10 cellular contexts compared by ENCODE assay signal in genomic region chr5:139108056-139108811, GRCh38.
DNase-seq lines count a peak whose midpoint lies in the region; ATAC-seq and TF ChIP-seq lines count a peak whose summit lies in the region.
"Had no signal": no experiment of that assay in that cellular context is flagged by ENCODE, and none has a peak within 500 bp of the region (broad histone marks: within the 10 kb centered on the region; RNA-seq: fewer than 3 reads in every experiment).

No MANE protein-coding gene starts in this region.

- H4K20me1 ChIP-seq in neural cell (ENCODE audit: insufficient read depth): no peaks in the 10 kb centered on the region

- no peak overlapping the region for H3K4me3 Mint-ChIP-seq in activated naive CD8-positive, alpha-beta T cell treated with anti-CD3 and anti-CD28 coated beads for 36 hours
- H3K4me3 Mint-ChIP-seq: dendritic cell treated with granulocyte-macrophage colony-stimulating factor and Interleukin-4, amounts not matched to agents 40 ng/mL and 50 ng/mL, for 4 days; T-helper 2 cell treated with Interferon-gamma antibody and Interleukin-4, amounts not matched to agents 5 μg/mL and 100 μg/mL, for 36 hours had no signal

- DNase-seq in COR-L47 (lab: John Stamatoyannopoulos, UW) (peak; percentile 80), NCI-H146 (lab: John Stamatoyannopoulos, UW) (peak; percentile 60), brain microvascular endothelial cell (peak; percentile 21)
- DNase-seq in activated naive CD8-positive, alpha-beta T cell treated with anti-CD3 and anti-CD28 coated beads for 36 hours: no peak

- peaks cover under 1% of the 10 kb centered on the region for H3K9me3 Mint-ChIP-seq in activated naive CD8-positive, alpha-beta T cell treated with anti-CD3 and anti-CD28 coated beads for 36 hours
- H3K9me3 Mint-ChIP-seq: dendritic cell treated with granulocyte-macrophage colony-stimulating factor and Interleukin-4, amounts not matched to agents 40 ng/mL and 50 ng/mL, for 4 days; T-helper 2 cell treated with Interferon-gamma antibody and Interleukin-4, amounts not matched to agents 5 μg/mL and 100 μg/mL, for 36 hours had no signal

- ATAC-seq in GM21515 (IDR thresholded peaks at IDR 0.05; ENCODE audit: unreplicated experiment) (no peak), GM19324 (IDR thresholded peaks at IDR 0.05; ENCODE audit: low FRiP score, unreplicated experiment) (no peak), GM21529 (IDR thresholded peaks at IDR 0.05; ENCODE audit: unreplicated experiment) (no peak)

- peak overlapping the region; percentile 16 for H3K4me2 ChIP-seq in neural cell (ENCODE audit: low read length)

- no peak overlapping the region for H3K4me3 ChIP-seq in brain microvascular endothelial cell (ENCODE audit: low read depth, low read length)
- no peak overlapping the region for H3K4me3 ChIP-seq in neural cell (ENCODE audit: low read length)

- no peaks in the 10 kb centered on the region for H3K27me3 ChIP-seq in brain microvascular endothelial cell (replicated peaks)
- no peaks in the 10 kb centered on the region for H3K27me3 ChIP-seq in neural cell (ENCODE audit: insufficient read depth, low read depth, low read length)

- in situ Hi-C loops in brain microvascular endothelial cell (cut with HindIII; ENCODE audit: low pct_ligation_motif_present, low sequenced_read_pairs): no loop called here

- H3K27me3 Mint-ChIP-seq in activated naive CD8-positive, alpha-beta T cell treated with anti-CD3 and anti-CD28 coated beads for 36 hours: no peaks in the 10 kb centered on the region
- H3K27me3 Mint-ChIP-seq: dendritic cell treated with granulocyte-macrophage colony-stimulating factor and Interleukin-4, amounts not matched to agents 40 ng/mL and 50 ng/mL, for 4 days had no signal

- no peak overlapping the region for H3K27ac Mint-ChIP-seq in activated naive CD8-positive, alpha-beta T cell treated with anti-CD3 and anti-CD28 coated beads for 36 hours
- H3K27ac Mint-ChIP-seq: dendritic cell treated with granulocyte-macrophage colony-stimulating factor and Interleukin-4, amounts not matched to agents 40 ng/mL and 50 ng/mL, for 4 days; T-helper 2 cell treated with Interferon-gamma antibody and Interleukin-4, amounts not matched to agents 5 μg/mL and 100 μg/mL, for 36 hours had no signal

- no peaks in the 10 kb centered on the region for H3K36me3 ChIP-seq in brain microvascular endothelial cell (replicated peaks)
- no peaks in the 10 kb centered on the region for H3K36me3 ChIP-seq in neural cell (ENCODE audit: insufficient read depth, low read length)

- peaks cover 8% of the 10 kb centered on the region for H3K36me3 Mint-ChIP-seq in activated naive CD8-positive, alpha-beta T cell treated with anti-CD3 and anti-CD28 coated beads for 36 hours

- H2AFZ ChIP-seq in neural cell (ENCODE audit: low read depth, low read length): no peak overlapping the region

- no peak for TF ChIP-seq RAD21 in neural cell (conservative IDR thresholded peaks at IDR 0.05)

- TF ChIP-seq EP300 in neural cell (conservative IDR thresholded peaks at IDR 0.05; ENCODE audit: poor library complexity, severe bottlenecking): no peak

- H3K9ac ChIP-seq in neural cell (ENCODE audit: low read length): no peak overlapping the region

- H3F3A ChIP-seq in neural cell (ENCODE audit: insufficient read depth, low read length, poor library complexity, severe bottlenecking): peaks cover 4% of the 10 kb centered on the region

- no peaks in the 10 kb centered on the region for H3K9me2 ChIP-seq in neural cell (ENCODE audit: insufficient read depth, low read length)

- H3K79me2 ChIP-seq in neural cell (replicated peaks; ENCODE audit: insufficient read depth, low read length): no peaks in the 10 kb centered on the region

- H3K4me1 Mint-ChIP-seq in activated naive CD8-positive, alpha-beta T cell treated with anti-CD3 and anti-CD28 coated beads for 36 hours: no peaks in the 10 kb centered on the region

- H3K27ac ChIP-seq in brain microvascular endothelial cell: no peak overlapping the region
- no peak overlapping the region for H3K27ac ChIP-seq in neural cell (ENCODE audit: low read length)

- no peaks in the 10 kb centered on the region for H3K9me3 ChIP-seq in neural cell (ENCODE audit: low read length)

- TF ChIP-seq CTCF in brain microvascular endothelial cell (IDR thresholded peaks at IDR 0.05; ENCODE audit: low read depth, low read length, missing control alignments): no peak
- no peak for TF ChIP-seq CTCF in neural cell (IDR thresholded peaks at IDR 0.05; ENCODE audit: poor library complexity, severe bottlenecking)

TF ChIP-seq in neural cell, 6 proteins besides CTCF, POLR2A, EP300 and RAD21:
- TF ChIP-seq SMC3 (conservative IDR thresholded peaks at IDR 0.05; ENCODE audit: poor library complexity): no peak
- no peak for TF ChIP-seq MXI1 (conservative IDR thresholded peaks at IDR 0.05; ENCODE audit: poor library complexity, severe bottlenecking)
- no peak for TF ChIP-seq POLR2AphosphoS5 (IDR thresholded peaks at IDR 0.05)
- no peak for TF ChIP-seq TAF1 (IDR thresholded peaks at IDR 0.05; ENCODE audit: low read depth)
- no peak for TF ChIP-seq EZH2 (IDR thresholded peaks at IDR 0.05; ENCODE audit: borderline replicate concordance, insufficient read depth, low read length, poor library complexity, severe bottlenecking)
- TF ChIP-seq REST (IDR thresholded peaks at IDR 0.05; ENCODE audit: borderline replicate concordance): no peak
